ENCODE assay signal across 8 cellular contexts in genomic region chr15:31710806-31711205, GRCh38.
DNase-seq lines count a peak whose midpoint lies in the region; ATAC-seq, FAIRE-seq and TF ChIP-seq lines count a peak whose summit lies in the region.
"Not testable (repeated sequence)": the region's sequence is repeated elsewhere in the genome, so short reads cannot be mapped to it uniquely, and the experiment has no call there.

No MANE protein-coding gene starts in this region.

- TF ChIP-seq POLR2A in GM12878 (IDR thresholded peaks at IDR 0.05; ENCODE audit: low read depth, low read length); body of pancreas (IDR thresholded peaks at IDR 0.05); endothelial cell of umbilical vein (IDR thresholded peaks at IDR 0.05; ENCODE audit: low read depth, low read length): not testable (repeated sequence)

- intact Hi-C loops in GM12878 (cut with micrococcal nuclease; ENCODE audit: unreplicated experiment); body of pancreas (cut with DNase I); endothelial cell of umbilical vein (cut with micrococcal nuclease): not testable (repeated sequence)

- H2AFZ ChIP-seq in GM12878 (ENCODE audit: control insufficient read depth, low read depth, low read length); endothelial cell of umbilical vein (ENCODE audit: low read depth, low read length): not testable (repeated sequence)

- BruUV-seq in GM12878 (replicated peaks; lab: Mats Ljungman, UMichigan); endothelial cell of umbilical vein (replicated peaks; lab: Mats Ljungman, UMichigan): not testable (repeated sequence)

- not testable (repeated sequence) for H3K27me3 ChIP-seq in GM12878 (replicated peaks in 1 of 2; ENCODE audit: control insufficient read depth in 2 of 2, insufficient read depth in 2 of 2, low read length in 1 of 2); body of pancreas; endothelial cell of umbilical vein (ENCODE audit: control insufficient read depth in 2 of 2, insufficient read depth in 2 of 2, low read length in 2 of 2)

- H3K4me2 ChIP-seq in GM12878 (ENCODE audit: control insufficient read depth, insufficient read depth); endothelial cell of umbilical vein (ENCODE audit: insufficient read depth, low read length): not testable (repeated sequence)

- not testable (repeated sequence) for H3K4me1 ChIP-seq in GM12878 (ENCODE audit: control insufficient read depth, insufficient read depth, low read length); body of pancreas; endothelial cell of umbilical vein (ENCODE audit: control insufficient read depth, extremely low read depth, insufficient read depth, low read length)

- SMC1A ChIA-PET in GM12878 (lab: Charles Lee; ENCODE audit: uncharacterized antibody, unreplicated experiment): not testable (repeated sequence)

- in situ Hi-C loops in GM12878 (cut with MboI): not testable (repeated sequence)

- not testable (repeated sequence) for H3K9me1 ChIP-seq in endothelial cell of umbilical vein (replicated peaks; ENCODE audit: control insufficient read depth, extremely low read depth, insufficient read depth, low read length)

- POLR2A ChIA-PET in GM12878 (lab: Charles Lee); endothelial cell of umbilical vein (lab: Charles Lee): not testable (repeated sequence)

- CTCF ChIA-PET in GM12878 (lab: Yijun Ruan, JAX); endothelial cell of umbilical vein (lab: Charles Lee): not testable (repeated sequence)

- RAD21 ChIA-PET in GM12878 (lab: Charles Lee; ENCODE audit: unreplicated experiment): not testable (repeated sequence)

- H3K9me3 ChIP-seq in GM12878 (replicated peaks; ENCODE audit: control insufficient read depth, insufficient read depth, low read length); body of pancreas; endothelial cell of umbilical vein (replicated peaks; ENCODE audit: control insufficient read depth, insufficient read depth, low read length): not testable (repeated sequence)

- not testable (repeated sequence) for H3K79me2 ChIP-seq in GM12878 (ENCODE audit: control insufficient read depth, insufficient read depth, low read length); endothelial cell of umbilical vein (ENCODE audit: control insufficient read depth, insufficient read depth, low read length)

- DNase-seq in D721Med (ENCODE audit: insufficient read length, low spot score); GM18507 (ENCODE audit: extremely low spot score, insufficient read length, low read depth); GM19239 (ENCODE audit: insufficient read length, low spot score); GM12878 (ENCODE audit: low read depth, low spot score); body of pancreas; endothelial cell of umbilical vein (ENCODE audit: low read depth, low spot score): not testable (repeated sequence)
- DNase-seq in NCI-H2107 treated with DMSO at 0.1 percent for 48 hours (lab: John Stamatoyannopoulos, UW; ENCODE audit: unreplicated experiment): peak; percentile 3

- 82% methylated on average over 4 of the region's 4 CpGs for WGBS in GM12878 (ENCODE audit: insufficient coverage, insufficient replicate concordance, low lambda C conversion rate, missing lambda C conversion rate)
- WGBS in body of pancreas, 2 donors: 46 to 91% methylated on average over 3 to 4 of the region's 4 CpGs

- H3K36me3 ChIP-seq in GM12878 (ENCODE audit: control insufficient read depth in 2 of 2, insufficient read depth in 2 of 2, low read length in 1 of 2); body of pancreas (replicated peaks in 1 of 2; ENCODE audit: insufficient read depth in 1 of 2, low read depth in 2 of 2); endothelial cell of umbilical vein (ENCODE audit: control insufficient read depth in 2 of 2, extremely low read depth in 1 of 2, insufficient read depth in 2 of 2, low read length in 2 of 2): not testable (repeated sequence)

- H3K4me3 ChIP-seq in GM12878; body of pancreas; endothelial cell of umbilical vein (replicated peaks in 1 of 3; ENCODE audit: insufficient read depth in 1 of 3, low read depth in 1 of 3, low read length in 3 of 3): not testable (repeated sequence)

- H4K20me1 ChIP-seq in GM12878 (ENCODE audit: control insufficient read depth, insufficient read depth); endothelial cell of umbilical vein (replicated peaks; ENCODE audit: control insufficient read depth, extremely low read depth, insufficient read depth, low read length): not testable (repeated sequence)

- not testable (repeated sequence) for TF ChIP-seq RAD21 in GM12878 (IDR thresholded peaks at IDR 0.05; ENCODE audit: insufficient read depth, low read depth, low read length)

- H3K9ac ChIP-seq in GM12878 (ENCODE audit: control insufficient read depth, insufficient read depth, low read length); endothelial cell of umbilical vein (replicated peaks; ENCODE audit: extremely low read depth, insufficient read depth, low read length): not testable (repeated sequence)

- not testable (repeated sequence) for TF ChIP-seq EP300 in GM12878 (IDR thresholded peaks at IDR 0.05; ENCODE audit: borderline replicate concordance in 1 of 2, control insufficient read depth in 1 of 2, low read depth in 2 of 2, low read length in 2 of 2)

- ATAC-seq in GM12878: not testable (repeated sequence)
- peak; percentile 58 for ATAC-seq in body of pancreas

- dilution Hi-C loops in endothelial cell of umbilical vein (cut with MboI; ENCODE audit: extremely low pct_ligation_motif_present, low sequenced_read_pairs): not testable (repeated sequence)

- H3K27ac ChIP-seq in GM12878 (ENCODE audit: control insufficient read depth, insufficient read depth); body of pancreas; endothelial cell of umbilical vein (ENCODE audit: insufficient read depth, low read depth, low read length): not testable (repeated sequence)

- not testable (repeated sequence) for TF ChIP-seq CTCF in D721Med (IDR thresholded peaks at IDR 0.05; ENCODE audit: insufficient read depth, missing control alignments); GM12878 (IDR thresholded peaks at IDR 0.05 in 2 of 3, conservative IDR thresholded peaks at IDR 0.05 in 1 of 3; ENCODE audit: control insufficient read depth in 2 of 3, extremely low read depth in 1 of 3, insufficient read depth in 1 of 3, low read depth in 3 of 3, low read length in 3 of 3); body of pancreas (IDR thresholded peaks at IDR 0.05); endothelial cell of umbilical vein (IDR thresholded peaks at IDR 0.05; ENCODE audit: extremely low read depth in 1 of 2, insufficient read depth in 1 of 2, low read depth in 1 of 2, low read length in 2 of 2)

- FAIRE-seq in D721Med (lab: Jason Lieb, UNC): peak; percentile 35
- peak; percentile 39 for FAIRE-seq in GM18507 (lab: Jason Lieb, UNC)
- FAIRE-seq in GM19239 (lab: Jason Lieb, UNC): peak; percentile 42
- peak; percentile 18 for FAIRE-seq in GM12878 (lab: Jason Lieb, UNC)
- peak; percentile 35 for FAIRE-seq in endothelial cell of umbilical vein (lab: Jason Lieb, UNC)
- peak; percentile 82 for FAIRE-seq in islet of Langerhans (lab: Jason Lieb, UNC)
